ENCODE assay signal across 8 cellular contexts in genomic region chr3:10010546-10011465, GRCh38. TPM values are rescaled to one million over a fixed set of nuclear protein-coding genes. Genes with fewer than 3 reads are reported as not detected.
DNase-seq lines count a peak whose midpoint lies in the region; ATAC-seq, FAIRE-seq and TF ChIP-seq lines count a peak whose summit lies in the region.

No MANE protein-coding gene starts in this region.

- no peak overlapping the region; the same call in 1 of the 2 replicates for H3K9ac ChIP-seq in KMS-11

- H3K4me3 Mint-ChIP-seq in activated T-helper 17 cell treated with anti-CD3 and anti-CD28 coated beads, Interleukin-2, amount 50 U/mL, for 72 hours: peak overlapping the region; percentile 57
- peak overlapping the region; percentile 64 to 82 (median 70) for H3K4me3 Mint-ChIP-seq in naive thymus-derived CD8-positive, alpha-beta T cell
- H3K4me3 Mint-ChIP-seq in stimulated activated effector memory CD8-positive, alpha-beta T cell treated with anti-CD3 and anti-CD28 coated beads, Interleukin-12 subunit alpha, Interleukin-12 subunit beta, amount 100 ng/mL, for 72 hours: peak overlapping the region; percentile 63

- no peak overlapping the region for H3K27ac ChIP-seq in KMS-11

- H3K27ac Mint-ChIP-seq in activated T-helper 17 cell treated with anti-CD3 and anti-CD28 coated beads, Interleukin-2, amount 50 U/mL, for 72 hours: no peak overlapping the region
- H3K27ac Mint-ChIP-seq in naive thymus-derived CD8-positive, alpha-beta T cell: peak overlapping the region in 6 of 10 donors; percentile 23 to 68 (median 52)
- H3K27ac Mint-ChIP-seq in stimulated activated effector memory CD8-positive, alpha-beta T cell treated with anti-CD3 and anti-CD28 coated beads, Interleukin-12 subunit alpha, Interleukin-12 subunit beta, amount 100 ng/mL, for 72 hours: peak overlapping the region; percentile 20

- DNase-seq in DMS79 treated with DMSO at 0.1 percent for 48 hours (lab: John Stamatoyannopoulos, UW) (peak; percentile 64), RCC 7860 (ENCODE audit: low spot score) (peak; percentile 86), fibroblast of mammary gland (ENCODE audit: low read depth) (peak; percentile 79)
- peak; percentile 46 to 80 (median 57) for DNase-seq in naive thymus-derived CD8-positive, alpha-beta T cell
- DNase-seq in stimulated activated effector memory CD8-positive, alpha-beta T cell treated with anti-CD3 and anti-CD28 coated beads, Interleukin-12 subunit alpha, Interleukin-12 subunit beta, amount 100 ng/mL, for 72 hours (ENCODE audit: low spot score in 2 of 2): peak; percentile 78 to 92

- POLR2A ChIA-PET in naive thymus-derived CD8-positive, alpha-beta T cell (lab: Charles Lee): interaction anchor here (1.0 to 1.1 kb wide), 2 partner anchors 24 to 78 kb away, joined by 3 to 4 read pairs; partner anchors contain the start of genes CRELD1 and EMC3

- H3K79me2 ChIP-seq in KMS-11 (ENCODE audit: insufficient read depth, low read depth): no peaks in the 10 kb centered on the region

- no peaks in the 10 kb centered on the region for H3K27me3 ChIP-seq in KMS-11 (ENCODE audit: insufficient read depth, low read depth)

- peak; percentile 84 for ATAC-seq in GM21737 (IDR thresholded peaks at IDR 0.05; ENCODE audit: unreplicated experiment)
- peak; percentile 93 for ATAC-seq in activated T-helper 17 cell treated with anti-CD3 and anti-CD28 coated beads, Interleukin-2, amount 50 U/mL, for 72 hours (replicated peaks)
- peak; percentile 52 to 65 for ATAC-seq in naive thymus-derived CD8-positive, alpha-beta T cell
- peak; percentile 90 for ATAC-seq in stimulated activated effector memory CD8-positive, alpha-beta T cell treated with anti-CD3 and anti-CD28 coated beads, Interleukin-12 subunit alpha, Interleukin-12 subunit beta, amount 100 ng/mL, for 72 hours

- H3K4me3 ChIP-seq in KMS-11 (IDR thresholded peaks at IDR 0.05; ENCODE audit: insufficient read depth, low read depth, low read length) (no peak overlapping the region), fibroblast of mammary gland (ENCODE audit: control insufficient read depth, low read depth, low read length) (peak overlapping the region; percentile 61)

- H3K4me2 ChIP-seq in KMS-11: peak overlapping the region; percentile 66

- peaks cover 3% of the 10 kb centered on the region for H3K27me3 Mint-ChIP-seq in activated T-helper 17 cell treated with anti-CD3 and anti-CD28 coated beads, Interleukin-2, amount 50 U/mL, for 72 hours
- peaks cover 0 to 12% (median 5%) of the 10 kb centered on the region in 5 donors for H3K27me3 Mint-ChIP-seq in naive thymus-derived CD8-positive, alpha-beta T cell

- no peaks in the 10 kb centered on the region for H3K36me3 ChIP-seq in KMS-11 (ENCODE audit: insufficient read depth)

- H3K36me3 Mint-ChIP-seq in activated T-helper 17 cell treated with anti-CD3 and anti-CD28 coated beads, Interleukin-2, amount 50 U/mL, for 72 hours (ENCODE audit: low read depth): peaks cover 5% of the 10 kb centered on the region
- no peaks in the 10 kb centered on the region for H3K36me3 Mint-ChIP-seq in naive thymus-derived CD8-positive, alpha-beta T cell
- H3K36me3 Mint-ChIP-seq in stimulated activated effector memory CD8-positive, alpha-beta T cell treated with anti-CD3 and anti-CD28 coated beads, Interleukin-12 subunit alpha, Interleukin-12 subunit beta, amount 100 ng/mL, for 72 hours: peaks cover 7% of the 10 kb centered on the region

- FAIRE-seq in RCC 7860 (lab: Jason Lieb, UNC): no peak

- no peak for TF ChIP-seq CTCF in KMS-11 (conservative IDR thresholded peaks at IDR 0.05; ENCODE audit: low read depth, low read length)
- no peak for TF ChIP-seq CTCF in fibroblast of mammary gland (conservative IDR thresholded peaks at IDR 0.05; ENCODE audit: control insufficient read depth, insufficient read depth, low read depth, low read length)

- H3K4me1 Mint-ChIP-seq in activated T-helper 17 cell treated with anti-CD3 and anti-CD28 coated beads, Interleukin-2, amount 50 U/mL, for 72 hours: peaks cover 5% of the 10 kb centered on the region
- H3K4me1 Mint-ChIP-seq in naive thymus-derived CD8-positive, alpha-beta T cell: peaks cover 8 to 25% (median 21%) of the 10 kb centered on the region in 4 donors
- H3K4me1 Mint-ChIP-seq in stimulated activated effector memory CD8-positive, alpha-beta T cell treated with anti-CD3 and anti-CD28 coated beads, Interleukin-12 subunit alpha, Interleukin-12 subunit beta, amount 100 ng/mL, for 72 hours: peaks cover 20% of the 10 kb centered on the region

- H2AFZ ChIP-seq in KMS-11 (ENCODE audit: low read depth): peak overlapping the region; percentile 54; the same call in 1 of the 2 replicates

- no peaks in the 10 kb centered on the region for H4K20me1 ChIP-seq in KMS-11 (ENCODE audit: insufficient read depth)

- H3K4me1 ChIP-seq in KMS-11 (ENCODE audit: low read depth, poor library complexity, severe bottlenecking): peaks cover 5% of the 10 kb centered on the region

- H3K9me3 Mint-ChIP-seq in activated T-helper 17 cell treated with anti-CD3 and anti-CD28 coated beads, Interleukin-2, amount 50 U/mL, for 72 hours: no peaks in the 10 kb centered on the region
- no peaks in the 10 kb centered on the region for H3K9me3 Mint-ChIP-seq in naive thymus-derived CD8-positive, alpha-beta T cell
- no peaks in the 10 kb centered on the region for H3K9me3 Mint-ChIP-seq in stimulated activated effector memory CD8-positive, alpha-beta T cell treated with anti-CD3 and anti-CD28 coated beads, Interleukin-12 subunit alpha, Interleukin-12 subunit beta, amount 100 ng/mL, for 72 hours

RNA-seq across cellular contexts. Expression of gene FANCD2, which starts 15.4 kb away (rescaled TPM):
- total RNA-seq in activated T-helper 17 cell treated with anti-CD3 and anti-CD28 coated beads, Interleukin-2, amount 50 U/mL, for 72 hours: 10 to 100 TPM; 59.0 to 74.0 TPM
- 10 to 100 TPM; 21.5 to 25.5 TPM for total RNA-seq in naive thymus-derived CD8-positive, alpha-beta T cell
- 1 to 10 TPM; 3.9 to 5.6 (median 4.7) TPM for polyA plus RNA-seq in naive thymus-derived CD8-positive, alpha-beta T cell

RNA-seq across cellular contexts. Expression of gene EMC3, which starts 24.2 kb away (rescaled TPM):
- total RNA-seq in activated T-helper 17 cell treated with anti-CD3 and anti-CD28 coated beads, Interleukin-2, amount 50 U/mL, for 72 hours: 10 to 100 TPM; 50.3 to 59.7 TPM
- total RNA-seq in naive thymus-derived CD8-positive, alpha-beta T cell: 10 to 100 TPM; 31.3 to 35.6 TPM
- 10 to 100 TPM; 52.6 to 61.5 (median 55.4) TPM for polyA plus RNA-seq in naive thymus-derived CD8-positive, alpha-beta T cell

RNA-seq across cellular contexts. Expression of gene PRRT3, which starts 58.6 kb away (rescaled TPM):
- total RNA-seq in activated T-helper 17 cell treated with anti-CD3 and anti-CD28 coated beads, Interleukin-2, amount 50 U/mL, for 72 hours: 1 to 10 TPM; 3.2 to 9.1 TPM
- 1 to 10 TPM; 5.5 to 6.3 TPM for total RNA-seq in naive thymus-derived CD8-positive, alpha-beta T cell
- 1 to 10 TPM; 2.2 to 4.4 (median 3.1) TPM for polyA plus RNA-seq in naive thymus-derived CD8-positive, alpha-beta T cell
